10 cellular contexts compared by ENCODE assay signal in the genomic region with DNA sequence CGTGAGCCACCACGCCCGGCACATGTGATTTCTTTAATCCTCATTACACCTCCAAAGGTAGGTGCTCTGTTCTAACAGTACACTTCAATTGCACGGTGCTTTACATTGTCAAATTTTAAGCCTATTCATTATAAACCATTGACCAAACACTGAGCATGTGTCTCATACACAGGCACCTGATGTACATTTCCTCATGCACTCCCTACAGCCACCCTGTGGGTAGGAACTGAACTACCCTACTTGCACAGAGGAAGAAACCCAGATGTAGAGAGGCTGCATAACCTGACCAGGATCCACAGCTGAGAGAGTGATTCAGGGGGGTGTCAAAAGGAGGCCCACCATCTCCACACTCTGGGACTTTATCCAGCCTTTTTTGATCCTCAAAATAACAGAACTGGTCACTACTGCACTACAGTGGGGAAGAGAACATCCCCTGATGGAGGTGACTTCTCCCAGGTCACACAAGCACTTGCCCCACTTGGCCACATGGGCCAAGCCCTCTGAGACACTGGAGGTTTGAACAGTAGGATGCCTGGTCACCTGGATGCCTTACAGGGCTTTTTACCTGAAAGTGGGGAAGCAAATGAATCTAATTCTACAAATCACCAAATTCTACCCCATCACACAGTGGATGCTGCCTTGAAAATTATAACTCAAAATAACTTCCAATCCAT.
A peak's percentile ranks its signal among the peaks of the same experiment; 100 is the strongest.
DNase-seq lines count a peak whose midpoint lies in the region; ATAC-seq, FAIRE-seq and TF ChIP-seq lines count a peak whose summit lies in the region.
"Had no signal": no experiment of that assay in that cellular context is flagged by ENCODE, and none has a peak within 500 bp of the region (broad histone marks: within the 10 kb centered on the region; RNA-seq: fewer than 3 reads in every experiment).

No MANE protein-coding gene starts in this region.

- no peak for FAIRE-seq in D721Med (lab: Jason Lieb, UNC)
- no peak for FAIRE-seq in GM19239 (lab: Jason Lieb, UNC)
- FAIRE-seq: colon had no signal

- DNase-seq in 8988T (peak; percentile 38), D721Med (ENCODE audit: insufficient read length, low spot score) (no peak), NCI-H2196 (lab: John Stamatoyannopoulos, UW; ENCODE audit: unreplicated experiment) (peak; percentile 30), choroid plexus epithelial cell (ENCODE audit: low read depth) (peak; percentile 29), GM19239 (ENCODE audit: insufficient read length, low spot score) (no peak)
- no peak for DNase-seq in stimulated activated CD4-positive, alpha-beta T cell treated with anti-CD3 and anti-CD28 coated beads, Interleukin-2, amount 100 ng/mL, for 48 hours
- DNase-seq: NCI-H774 had no signal

- ATAC-seq in HG03460 (IDR thresholded peaks at IDR 0.05; ENCODE audit: unreplicated experiment) (no peak), HG03025 (IDR thresholded peaks at IDR 0.05; ENCODE audit: low FRiP score, unreplicated experiment) (no peak)

- TF ChIP-seq CTCF in D721Med (IDR thresholded peaks at IDR 0.05; ENCODE audit: insufficient read depth, missing control alignments) (peak; percentile 29), choroid plexus epithelial cell (conservative IDR thresholded peaks at IDR 0.05; ENCODE audit: low read depth, low read length) (peak; percentile 39)

- H3K4me3 ChIP-seq in choroid plexus epithelial cell (ENCODE audit: low read depth, low read length): no peak overlapping the region

Comparison
In these comparisons a context has a peak if more than half of its experiments do, and no peak if none do; other contexts are left out.
1. DNase-seq: peak in 8988T (single experiment), NCI-H2196 (single experiment) and choroid plexus epithelial cell (single experiment); none in D721Med (single experiment), stimulated activated CD4-positive, alpha-beta T cell treated with anti-CD3 and anti-CD28 coated beads, Interleukin-2, amount 100 ng/mL, for 48 hours (0 of 2) and GM19239 (single experiment).